ENCODE assay signal across 1 cellular context in genomic region chr15:75204340-75205063, GRCh38.
TF ChIP-seq lines count a peak whose summit lies in the region.

No MANE protein-coding gene starts in this region.

TF ChIP-seq in GM12878, 131 proteins besides CTCF, POLR2A, EP300 and RAD21 (continued from another document):
- TF ChIP-seq REST (IDR thresholded peaks at IDR 0.05; ENCODE audit: low read depth, low read length): no peak
- no peak for TF ChIP-seq HSF1 (IDR thresholded peaks at IDR 0.05; ENCODE audit: low read depth, low read length)
- TF ChIP-seq NR2F1 (conservative IDR thresholded peaks at IDR 0.05): peak; percentile 61
- TF ChIP-seq NBN (IDR thresholded peaks at IDR 0.05): peak; percentile 84
- TF ChIP-seq YY1 (IDR thresholded peaks at IDR 0.05; ENCODE audit: low read depth, low read length): peak; percentile 90
- TF ChIP-seq HDGF (IDR thresholded peaks at IDR 0.05): peak; percentile 97; the same call in 1 of the 2 replicates
- TF ChIP-seq KLF5 (IDR thresholded peaks at IDR 0.05; ENCODE audit: partially characterized antibody): peak; percentile 45
- no peak for TF ChIP-seq HDAC6 (IDR thresholded peaks at IDR 0.05; ENCODE audit: unreplicated experiment)
